ENCODE assay signal across 21 cellular contexts in genomic region chr20:56873836-56874235, GRCh38.
DNase-seq lines count a peak whose midpoint lies in the region; ATAC-seq, FAIRE-seq and TF ChIP-seq lines count a peak whose summit lies in the region.
"Had no signal": no experiment of that assay in that cellular context is flagged by ENCODE, and none has a peak within 500 bp of the region (broad histone marks: within the 10 kb centered on the region; RNA-seq: fewer than 3 reads in every experiment).

No MANE protein-coding gene starts in this region.

- no peak for TF ChIP-seq EP300 in H1 (IDR thresholded peaks at IDR 0.05; ENCODE audit: borderline replicate concordance in 1 of 2, low read depth in 2 of 2, low read length in 2 of 2)

- H3K27me3 ChIP-seq in H1 (replicated peaks in 1 of 4; ENCODE audit: control insufficient read depth in 3 of 4, extremely low read depth in 1 of 4, insufficient read depth in 3 of 4, low read length in 3 of 4) = no peaks in the 10 kb centered on the region; a peak in 2 of 7 replicates
- H3K27me3 ChIP-seq: BLaER1 treated with 17β-estradiol and CSF1 and Interleukin-3, amounts not matched to agents 10 nM and 100 nM had no signal

- no peak for ATAC-seq in GM19035 (IDR thresholded peaks at IDR 0.05; ENCODE audit: unreplicated experiment)
- ATAC-seq: CD8-positive, alpha-beta T cell; GM12878; K562 had no signal

- FAIRE-seq in HTR-8/SVneo (lab: Jason Lieb, UNC) (peak; percentile 4), H1 (lab: Jason Lieb, UNC) (no peak), GM12892 (lab: Jason Lieb, UNC) (no peak)
- FAIRE-seq: GM12878, K562 had no signal

- TF ChIP-seq POLR2A in H1 (IDR thresholded peaks at IDR 0.05; ENCODE audit: control extremely low read depth in 1 of 2, low read depth in 2 of 2, low read length in 2 of 2) (no peak), GM12892 (IDR thresholded peaks at IDR 0.05; ENCODE audit: low read depth, low read length) (no peak)

- no peak overlapping the region for H4K5ac ChIP-seq in H1 (ENCODE audit: insufficient read length, low read depth, low read length)

- H3K9me3 ChIP-seq in H1 (ENCODE audit: insufficient read depth in 2 of 2, low read depth in 1 of 2, low read length in 1 of 2) = no peaks in the 10 kb centered on the region
- H3K9me3 ChIP-seq: HAP-1 had no signal

- peaks cover 7% of the 10 kb centered on the region for H3K9me3 Mint-ChIP-seq in osteocyte (ENCODE audit: unreplicated experiment)

- H3K27ac ChIP-seq in H1 (ENCODE audit: low read depth, low read length) = no peak overlapping the region
- H3K27ac ChIP-seq: HL-60 had no signal

- H3K79me1 ChIP-seq in H1 (ENCODE audit: low read depth, low read length) = no peaks in the 10 kb centered on the region

- no peak overlapping the region for H4K91ac ChIP-seq in H1 (replicated peaks; ENCODE audit: insufficient read length, low read length)

- WGBS in H1 (ENCODE audit: extremely low coverage in 1 of 2, insufficient coverage in 1 of 2, insufficient read length in 1 of 2, insufficient replicate concordance in 2 of 2, low coverage in 1 of 2, low lambda C conversion rate in 2 of 2, missing lambda C conversion rate in 1 of 2), 2 experiments = 95% methylated on average over 19 of the region's 26 CpGs; no CpG with 5 or more reads in 1 of the 2 experiments

- no peak overlapping the region for H3K14ac ChIP-seq in H1 (ENCODE audit: insufficient read length)

- no peak overlapping the region for H2BK5ac ChIP-seq in H1 (ENCODE audit: low read depth, low read length)

- peaks cover under 1% of the 10 kb centered on the region for H3K36me3 Mint-ChIP-seq in osteocyte (ENCODE audit: unreplicated experiment)
- H3K36me3 Mint-ChIP-seq: CD8-positive, alpha-beta T cell had no signal

- H4K20me1 ChIP-seq in H1 (replicated peaks in 1 of 2; ENCODE audit: control insufficient read depth in 1 of 2, insufficient read depth in 2 of 2, low read length in 2 of 2) = no peaks in the 10 kb centered on the region
- H4K20me1 ChIP-seq: BLaER1 treated with 17β-estradiol and CSF1 and Interleukin-3, amounts not matched to agents 10 nM and 100 nM had no signal

- DNase-seq in HTR-8/SVneo (ENCODE audit: insufficient read length, low spot score) (no peak), H1 (ENCODE audit: low read depth in 1 of 2, low spot score in 2 of 2) (no peak), osteocyte (ENCODE audit: extremely low spot score, unreplicated experiment) (no peak), GM12892 (ENCODE audit: insufficient read length) (no peak), cortex of kidney (lab: John Stamatoyannopoulos, UW) (no peak)
- DNase-seq in stimulated activated CD4-positive, alpha-beta T cell treated with anti-CD3 and anti-CD28 coated beads, Interleukin-4, amount 100 ng/mL, for 24 hours = no peak
- DNase-seq: 8988T; CD8-positive, alpha-beta T cell; COR-L47; DMS 273 treated with DMSO at 0.1 percent for 48 hours; DMS53; DND-41; EL; IMR-90 had no signal

- no peaks in the 10 kb centered on the region for H3K23me2 ChIP-seq in H1 (ENCODE audit: low read depth, low read length)

- no peak overlapping the region for H3K18ac ChIP-seq in H1 (ENCODE audit: extremely low read depth, low read length)

- no peak overlapping the region for H3K4me3 ChIP-seq in H1 (ENCODE audit: extremely low read depth in 1 of 4, insufficient read depth in 2 of 4, low read depth in 3 of 4, low read length in 4 of 4)
- H3K4me3 ChIP-seq: BLaER1 treated with 17β-estradiol and CSF1 and Interleukin-3, amounts not matched to agents 10 nM and 100 nM; GM12878; HAP-1; K562 had no signal

- H3K4me1 ChIP-seq in H1 (replicated peaks in 1 of 4; ENCODE audit: control insufficient read depth in 3 of 4, insufficient read depth in 4 of 4, low read length in 3 of 4) = peaks cover 0 to 9% (median 0%) of the 10 kb centered on the region in 4 experiments; a peak in 1 of 7 replicates
- H3K4me1 ChIP-seq: HAP-1 had no signal

- POLR2A ChIA-PET in H1 (lab: Charles Lee; ENCODE audit: partially characterized antibody) = interaction anchor here (0.6 to 1.0 kb wide), 2 partner anchors 9 to 68 kb away, joined by 3 read pairs; no protein-coding TSS in a partner anchor

- H3K4me1 Mint-ChIP-seq in osteocyte (ENCODE audit: unreplicated experiment) = peaks cover 26% of the 10 kb centered on the region
- H3K4me1 Mint-ChIP-seq: B cell had no signal

- no peak overlapping the region for H3K56ac ChIP-seq in H1 (replicated peaks; ENCODE audit: insufficient read length, low read depth, low read length)

- H3K27ac Mint-ChIP-seq in osteocyte (ENCODE audit: unreplicated experiment) = peak overlapping the region; percentile 77
- H3K27ac Mint-ChIP-seq: B cell; CD8-positive, alpha-beta T cell had no signal

- no peaks in the 10 kb centered on the region for H3K79me2 ChIP-seq in H1 (ENCODE audit: control insufficient read depth in 1 of 2, insufficient read depth in 2 of 2, low read length in 2 of 2)

- no peak overlapping the region for H2BK15ac ChIP-seq in H1 (ENCODE audit: low read length)

- H3K4me3 Mint-ChIP-seq in osteocyte (ENCODE audit: unreplicated experiment) = no peak overlapping the region
- H3K4me3 Mint-ChIP-seq: B cell; CD8-positive, alpha-beta T cell had no signal

- no peak overlapping the region for H3K4ac ChIP-seq in H1 (replicated peaks; ENCODE audit: insufficient read length, low read depth, low read length)

- TF ChIP-seq CTCF in H1 (IDR thresholded peaks at IDR 0.05; ENCODE audit: control extremely low read depth in 1 of 3, insufficient read depth in 1 of 3, low read depth in 1 of 3, low read length in 3 of 3) (no peak), osteocyte (IDR thresholded peaks at IDR 0.05) (no peak)

- H2BK12ac ChIP-seq in H1 (ENCODE audit: low read depth, low read length) = no peak overlapping the region

- no peak overlapping the region for H3K23ac ChIP-seq in H1 (ENCODE audit: insufficient read length)

- no peak overlapping the region for H2BK120ac ChIP-seq in H1 (replicated peaks; ENCODE audit: low read depth, low read length)

- H2AK5ac ChIP-seq in H1 (ENCODE audit: low read depth, low read length) = no peak overlapping the region

- H3K36me3 ChIP-seq in H1 (ENCODE audit: control insufficient read depth in 2 of 4, insufficient read depth in 4 of 4, low read length in 3 of 4) = no peaks in the 10 kb centered on the region
- H3K36me3 ChIP-seq: BLaER1 treated with 17β-estradiol and CSF1 and Interleukin-3, amounts not matched to agents 10 nM and 100 nM; HAP-1 had no signal

- H4K8ac ChIP-seq in H1 (ENCODE audit: extremely low read depth, insufficient read depth, low read length) = 0 out of 2 replicates have a peak overlapping the region, but pooled peaks have one; percentile 39

- no peak overlapping the region for H3K4me2 ChIP-seq in H1 (ENCODE audit: insufficient read depth in 1 of 2, low read depth in 2 of 2, low read length in 2 of 2)

- H2AFZ ChIP-seq in H1 (ENCODE audit: low read length) = no peak overlapping the region

- CTCF ChIA-PET in H1 (lab: Charles Lee; ENCODE audit: partially characterized antibody) = interaction anchor here (0.6 to 1.3 kb wide), 6 partner anchors 12 to 625 kb away, joined by 3 to 5 read pairs (median 4); no protein-coding TSS in a partner anchor

- no peaks in the 10 kb centered on the region for H3K27me3 Mint-ChIP-seq in osteocyte (ENCODE audit: unreplicated experiment)
- H3K27me3 Mint-ChIP-seq: B cell had no signal

- H2BK20ac ChIP-seq in H1 (ENCODE audit: low read length) = 0 out of 2 replicates have a peak overlapping the region, but pooled peaks have one; percentile 21

- H3K9ac ChIP-seq in H1 (replicated peaks in 1 of 4; ENCODE audit: extremely low read depth in 1 of 4, low read depth in 3 of 4, low read length in 3 of 4) = no peak overlapping the region
- H3K9ac ChIP-seq: BLaER1 treated with 17β-estradiol and CSF1 and Interleukin-3, amounts not matched to agents 10 nM and 100 nM had no signal

- no peak for TF ChIP-seq RAD21 in H1 (IDR thresholded peaks at IDR 0.05 in 1 of 2, conservative IDR thresholded peaks at IDR 0.05 in 1 of 2; ENCODE audit: low read depth in 2 of 2, low read length in 2 of 2)

TF ChIP-seq in H1, 55 proteins besides CTCF, POLR2A, EP300 and RAD21:
- no peak for TF ChIP-seq POLR2AphosphoS5 (IDR thresholded peaks at IDR 0.05; ENCODE audit: low read depth, low read length)
- TF ChIP-seq HDAC2 (IDR thresholded peaks at IDR 0.05; ENCODE audit: borderline replicate concordance in 1 of 2, low read depth in 2 of 2, low read length in 2 of 2) = no peak
- TF ChIP-seq SUZ12 (IDR thresholded peaks at IDR 0.05; ENCODE audit: low read length) = no peak
- no peak for TF ChIP-seq SIN3A (conservative IDR thresholded peaks at IDR 0.05 in 1 of 2, IDR thresholded peaks at IDR 0.05 in 1 of 2; ENCODE audit: low read depth in 1 of 2, low read length in 2 of 2)
- TF ChIP-seq, protein P1, sequence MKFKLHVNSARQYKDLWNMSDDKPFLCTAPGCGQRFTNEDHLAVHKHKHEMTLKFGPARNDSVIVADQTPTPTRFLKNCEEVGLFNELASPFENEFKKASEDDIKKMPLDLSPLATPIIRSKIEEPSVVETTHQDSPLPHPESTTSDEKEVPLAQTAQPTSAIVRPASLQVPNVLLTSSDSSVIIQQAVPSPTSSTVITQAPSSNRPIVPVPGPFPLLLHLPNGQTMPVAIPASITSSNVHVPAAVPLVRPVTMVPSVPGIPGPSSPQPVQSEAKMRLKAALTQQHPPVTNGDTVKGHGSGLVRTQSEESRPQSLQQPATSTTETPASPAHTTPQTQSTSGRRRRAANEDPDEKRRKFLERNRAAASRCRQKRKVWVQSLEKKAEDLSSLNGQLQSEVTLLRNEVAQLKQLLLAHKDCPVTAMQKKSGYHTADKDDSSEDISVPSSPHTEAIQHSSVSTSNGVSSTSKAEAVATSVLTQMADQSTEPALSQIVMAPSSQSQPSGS (IDR thresholded peaks at IDR 0.05; ENCODE audit: low read length) = no peak
- no peak for TF ChIP-seq RFX5 (IDR thresholded peaks at IDR 0.05; ENCODE audit: borderline replicate concordance, low read depth, low read length)
- TF ChIP-seq ASH2L (IDR thresholded peaks at IDR 0.05; ENCODE audit: low read length) = no peak
